Comparison of ENCODE assay signal across 27 cellular contexts in the genomic region with DNA sequence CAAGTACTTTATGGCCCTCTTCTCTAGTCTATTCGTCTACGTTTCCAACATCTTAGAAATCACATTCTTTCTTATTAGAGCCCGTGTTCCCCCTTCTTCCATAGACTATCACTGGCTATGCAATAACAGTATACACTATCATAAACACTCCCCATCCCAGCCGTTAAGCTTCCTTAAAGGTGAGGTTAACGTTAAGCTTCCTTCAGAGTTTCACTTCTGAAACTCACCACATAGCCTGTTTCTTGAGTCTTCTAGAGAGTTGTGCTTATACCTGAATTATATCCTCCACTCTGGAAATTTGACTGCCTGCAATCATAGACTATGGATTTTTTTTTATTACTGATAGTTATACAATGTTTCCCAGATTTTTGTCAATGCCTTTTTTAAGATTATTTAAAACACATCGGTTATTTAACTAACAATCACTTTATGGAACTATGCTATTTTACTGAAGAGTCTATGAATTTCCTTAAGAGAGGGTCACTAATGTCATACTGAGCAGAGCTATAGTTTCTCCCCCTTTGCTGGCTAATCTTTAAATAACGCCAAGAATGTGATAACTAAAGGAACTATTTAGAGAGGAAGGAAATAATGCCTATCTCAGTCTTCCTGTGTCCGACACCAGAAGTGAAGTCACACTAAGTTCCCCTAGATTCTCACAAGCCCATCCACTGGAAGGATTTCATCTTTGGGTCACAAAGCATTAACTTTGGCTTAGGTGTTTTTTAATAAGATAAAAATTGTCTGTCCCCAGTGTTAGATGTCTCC. TPM values are rescaled to one million over a fixed set of nuclear protein-coding genes. Genes with fewer than 3 reads are reported as not detected.
"Had no signal": no experiment of that assay in that cellular context is flagged by ENCODE, and none has a peak within 500 bp of the region (broad histone marks: within the 10 kb centered on the region; RNA-seq: fewer than 3 reads in every experiment).

No MANE protein-coding gene starts in this region.

- H3K36me3 ChIP-seq: brain microvascular endothelial cell, cardiac muscle cell had no signal

- H3K4me3 Mint-ChIP-seq: activated CD4-positive, alpha-beta T cell treated with anti-CD3 and anti-CD28 coated beads, Interleukin-2, amount 10 ng/mL, durations not matched to agents 24 days and 14 days; activated CD8-positive, alpha-beta memory T cell treated with anti-CD3 and anti-CD28 coated beads, Interleukin-2, amount 10 ng/mL, durations not matched to agents 7 days and 5 days; activated naive CD4-positive, alpha-beta T cell treated with anti-CD3 and anti-CD28 coated beads, Interleukin-2, amount 10 ng/mL, durations not matched to agents 7 days and 5 days; activated naive CD8-positive, alpha-beta T cell treated with anti-CD3 and anti-CD28 coated beads for 36 hours; activated T-helper 17 cell treated with anti-CD3 and anti-CD28 coated beads, Interleukin-2, amount 50 U/mL, for 72 hours; T-cell; WTC11 had no signal

- H3K36me3 Mint-ChIP-seq: activated CD8-positive, alpha-beta memory T cell treated with anti-CD3 and anti-CD28 coated beads, Interleukin-2, amount 10 ng/mL, durations not matched to agents 7 days and 5 days; activated naive CD4-positive, alpha-beta T cell treated with anti-CD3 and anti-CD28 coated beads, Interleukin-2, amount 10 ng/mL, durations not matched to agents 7 days and 5 days; T-cell had no signal

- H3K27me3 ChIP-seq: brain microvascular endothelial cell, cardiac muscle cell had no signal

- H3K27ac ChIP-seq: brain microvascular endothelial cell, cardiac muscle cell, KMS-11, PC-9, SK-N-MC had no signal

- ATAC-seq: activated CD8-positive, alpha-beta memory T cell treated with anti-CD3 and anti-CD28 coated beads, Interleukin-2, amount 10 ng/mL, durations not matched to agents 7 days and 5 days; activated T-helper 17 cell treated with anti-CD3 and anti-CD28 coated beads, Interleukin-2, amount 50 U/mL, for 72 hours; Right ventricle myocardium inferior; T-cell; WTC11 had no signal

- H3K4me1 Mint-ChIP-seq: activated CD4-positive, alpha-beta T cell treated with anti-CD3 and anti-CD28 coated beads, Interleukin-2, amount 10 ng/mL, durations not matched to agents 24 days and 14 days; activated CD8-positive, alpha-beta memory T cell treated with anti-CD3 and anti-CD28 coated beads, Interleukin-2, amount 10 ng/mL, durations not matched to agents 7 days and 5 days; activated naive CD4-positive, alpha-beta T cell treated with anti-CD3 and anti-CD28 coated beads, Interleukin-2, amount 10 ng/mL, durations not matched to agents 7 days and 5 days; activated naive CD8-positive, alpha-beta T cell treated with anti-CD3 and anti-CD28 coated beads for 36 hours; activated T-helper 17 cell treated with anti-CD3 and anti-CD28 coated beads, Interleukin-2, amount 50 U/mL, for 72 hours; T-cell; WTC11 had no signal

- H3K9ac ChIP-seq: KMS-11 had no signal

- H3K4me3 ChIP-seq: cardiac muscle cell, PC-9, SK-N-MC had no signal

- H2AFZ ChIP-seq: PC-9 had no signal

- H3K9me3 Mint-ChIP-seq: activated CD4-positive, alpha-beta T cell treated with anti-CD3 and anti-CD28 coated beads, Interleukin-2, amount 10 ng/mL, durations not matched to agents 24 days and 14 days; activated naive CD4-positive, alpha-beta T cell treated with anti-CD3 and anti-CD28 coated beads, Interleukin-2, amount 10 ng/mL, durations not matched to agents 7 days and 5 days had no signal

- DNase-seq: activated CD4-positive, alpha-beta T cell treated with anti-CD3 and anti-CD28 coated beads, Interleukin-2, amount 10 ng/mL, durations not matched to agents 24 days and 14 days; activated CD4-positive, alpha-beta T cell treated with anti-CD3 and anti-CD28 coated beads, Interleukin-2, amount 50 U/mL, for 48 hours; activated CD4-positive, CD25-positive, alpha-beta regulatory T cell treated with anti-CD3 and anti-CD28 coated beads, Interleukin-2, amount 50 U/mL, for 72 hours; activated CD8-positive, alpha-beta memory T cell treated with anti-CD3 and anti-CD28 coated beads, Interleukin-2, amount 10 ng/mL, durations not matched to agents 7 days and 5 days; activated gamma-delta T cell; activated naive CD4-positive, alpha-beta T cell treated with anti-CD3 and anti-CD28 coated beads, Interleukin-2, amount 10 ng/mL, durations not matched to agents 7 days and 5 days; activated naive CD8-positive, alpha-beta T cell treated with anti-CD3 and anti-CD28 coated beads for 36 hours; activated T-cell treated with anti-CD3 and anti-CD28 coated beads, Interleukin-2, amount 50 U/mL, for 48 hours; brain microvascular endothelial cell; NCI-H1105; NCI-H1436; NCI-H187 treated with DMSO at 0.1 percent for 48 hours; NCI-H2081 treated with DMSO at 0.1 percent for 48 hours; NCI-H446; NCI-H524; PC-9; T-cell; T-helper 2 cell; T1000 had no signal

- H3K4me2 ChIP-seq: KMS-11, PC-9 had no signal

- H3K27me3 Mint-ChIP-seq: activated CD4-positive, alpha-beta T cell treated with anti-CD3 and anti-CD28 coated beads, Interleukin-2, amount 10 ng/mL, durations not matched to agents 24 days and 14 days; activated CD8-positive, alpha-beta memory T cell treated with anti-CD3 and anti-CD28 coated beads, Interleukin-2, amount 10 ng/mL, durations not matched to agents 7 days and 5 days; activated naive CD4-positive, alpha-beta T cell treated with anti-CD3 and anti-CD28 coated beads, Interleukin-2, amount 10 ng/mL, durations not matched to agents 7 days and 5 days had no signal

- H3K27ac Mint-ChIP-seq: activated CD4-positive, alpha-beta T cell treated with anti-CD3 and anti-CD28 coated beads, Interleukin-2, amount 10 ng/mL, durations not matched to agents 24 days and 14 days; activated CD8-positive, alpha-beta memory T cell treated with anti-CD3 and anti-CD28 coated beads, Interleukin-2, amount 10 ng/mL, durations not matched to agents 7 days and 5 days; activated naive CD4-positive, alpha-beta T cell treated with anti-CD3 and anti-CD28 coated beads, Interleukin-2, amount 10 ng/mL, durations not matched to agents 7 days and 5 days; activated naive CD8-positive, alpha-beta T cell treated with anti-CD3 and anti-CD28 coated beads for 36 hours; activated T-helper 17 cell treated with anti-CD3 and anti-CD28 coated beads, Interleukin-2, amount 50 U/mL, for 72 hours; T-cell; WTC11 had no signal

RNA-seq across cellular contexts. Expression of gene FCER1A, which starts 16.8 kb away (rescaled TPM):
- total RNA-seq: activated CD4-positive, alpha-beta T cell treated with anti-CD3 and anti-CD28 coated beads, Interleukin-2, amount 10 ng/mL, durations not matched to agents 24 days and 14 days; activated CD8-positive, alpha-beta memory T cell treated with anti-CD3 and anti-CD28 coated beads, Interleukin-2, amount 10 ng/mL, durations not matched to agents 7 days and 5 days; activated naive CD8-positive, alpha-beta T cell treated with anti-CD3 and anti-CD28 coated beads for 36 hours; activated T-helper 17 cell treated with anti-CD3 and anti-CD28 coated beads, Interleukin-2, amount 50 U/mL, for 72 hours; cardiac muscle cell; MCF 10A; PC-9; RPMI7951; WTC11 had no signal
